21 cellular contexts compared by ENCODE assay signal in genomic region chr5:175692235-175692995, GRCh38. TPM values are rescaled to one million over a fixed set of nuclear protein-coding genes. Genes with fewer than 3 reads are reported as not detected.
DNase-seq lines count a peak whose midpoint lies in the region; ATAC-seq and TF ChIP-seq lines count a peak whose summit lies in the region.
"Had no signal": no experiment of that assay in that cellular context is flagged by ENCODE, and none has a peak within 500 bp of the region (broad histone marks: within the 10 kb centered on the region; RNA-seq: fewer than 3 reads in every experiment).

No MANE protein-coding gene starts in this region.

- intact Hi-C loops in prostate gland (cut with DNase I), result loop anchor here (5.0 kb wide), 1 partner anchor 35 kb away; the partner anchor contains the start of gene HRH2

- H3K36me3 Mint-ChIP-seq in CD4-positive, CD25-positive, alpha-beta regulatory T cell, result peaks cover 16% of the 10 kb centered on the region
- H3K36me3 Mint-ChIP-seq in mesothelial cell of epicardium, result no peaks in the 10 kb centered on the region

- WGBS in prostate gland, result 49% methylated on average over 16 of the region's 16 CpGs

- no peaks in the 10 kb centered on the region for H3K9me3 Mint-ChIP-seq in CD4-positive, CD25-positive, alpha-beta regulatory T cell
- no peaks in the 10 kb centered on the region for H3K9me3 Mint-ChIP-seq in mesothelial cell of epicardium
- H3K9me3 Mint-ChIP-seq: activated T-cell treated with anti-CD3 and anti-CD28 coated beads, Interleukin-2, amount 50 U/mL, for 4 hours had no signal

- H3K27me3 Mint-ChIP-seq in CD4-positive, CD25-positive, alpha-beta regulatory T cell, result no peaks in the 10 kb centered on the region
- peaks cover 8% of the 10 kb centered on the region for H3K27me3 Mint-ChIP-seq in mesothelial cell of epicardium (ENCODE audit: low read depth)

- ATAC-seq in CD4-positive, CD25-positive, alpha-beta regulatory T cell (ENCODE audit: low read depth in 2 of 2), result no peak
- ATAC-seq: activated T-cell treated with anti-CD3 and anti-CD28 coated beads, Interleukin-2, amount 50 U/mL, for 4 hours; HCT116; right cardiac atrium had no signal

- TF ChIP-seq CTCF in coronary artery (IDR thresholded peaks at IDR 0.05), result no peak
- no peak for TF ChIP-seq CTCF in prostate gland (IDR thresholded peaks at IDR 0.05)
- TF ChIP-seq CTCF in mesothelial cell of epicardium (IDR thresholded peaks at IDR 0.05; ENCODE audit: unreplicated experiment), result no peak

- no peak overlapping the region for H3K27ac ChIP-seq in CD4-positive, CD25-positive, alpha-beta regulatory T cell (ENCODE audit: insufficient read depth, low read length, poor library complexity, severe bottlenecking)
- H3K27ac ChIP-seq in coronary artery (peak overlapping the region; percentile 46 to 81), prostate gland (peak overlapping the region; percentile 18 to 27)
- H3K27ac ChIP-seq: epithelial cell of prostate had no signal

- peak overlapping the region; percentile 48 to 82 (median 56) for H3K27ac Mint-ChIP-seq in CD4-positive, CD25-positive, alpha-beta regulatory T cell
- no peak overlapping the region for H3K27ac Mint-ChIP-seq in mesothelial cell of epicardium

- peaks cover 4% of the 10 kb centered on the region for H3K36me3 ChIP-seq in CD4-positive, CD25-positive, alpha-beta regulatory T cell (ENCODE audit: control insufficient read depth, insufficient read depth, low read length)
- H3K36me3 ChIP-seq in MG63, result no peaks in the 10 kb centered on the region
- no peaks in the 10 kb centered on the region for H3K36me3 ChIP-seq in prostate gland
- H3K36me3 ChIP-seq: breast epithelium had no signal

- peaks cover 14% of the 10 kb centered on the region for H3K4me1 ChIP-seq in CD4-positive, CD25-positive, alpha-beta regulatory T cell (ENCODE audit: control insufficient read depth, insufficient read depth, low read length, poor library complexity, severe bottlenecking)
- H3K4me1 ChIP-seq in prostate gland (replicated peaks), result no peaks in the 10 kb centered on the region
- H3K4me1 ChIP-seq: breast epithelium had no signal

- H3K4me1 Mint-ChIP-seq in CD4-positive, CD25-positive, alpha-beta regulatory T cell, result peaks cover 4 to 44% (median 18%) of the 10 kb centered on the region in 4 donors
- peaks cover 16% of the 10 kb centered on the region for H3K4me1 Mint-ChIP-seq in mesothelial cell of epicardium

- no peak for TF ChIP-seq POLR2A in prostate gland (IDR thresholded peaks at IDR 0.05)

- no peaks in the 10 kb centered on the region for H3K9me3 ChIP-seq in CD4-positive, CD25-positive, alpha-beta regulatory T cell (ENCODE audit: control insufficient read depth in 2 of 2, low read length in 2 of 2)
- no peaks in the 10 kb centered on the region for H3K9me3 ChIP-seq in MG63
- H3K9me3 ChIP-seq in prostate gland, result no peaks in the 10 kb centered on the region
- H3K9me3 ChIP-seq: breast epithelium, Caco-2 had no signal

- H3K27me3 ChIP-seq in CD4-positive, CD25-positive, alpha-beta regulatory T cell (ENCODE audit: control insufficient read depth, insufficient read depth, low read length), result no peaks in the 10 kb centered on the region
- H3K27me3 ChIP-seq in MG63 (no peaks in the 10 kb centered on the region), prostate gland (replicated peaks; ENCODE audit: insufficient read depth) (peaks cover 3% of the 10 kb centered on the region)

- DNase-seq in CD4-positive, CD25-positive, alpha-beta regulatory T cell, result no peak
- DNase-seq in MG63 (peak; percentile 31), coronary artery (ENCODE audit: low spot score) (no peak), prostate gland (ENCODE audit: low spot score) (no peak), mesothelial cell of epicardium (ENCODE audit: low spot score in 2 of 2, unreplicated experiment in 2 of 2) (no peak)
- DNase-seq in activated T-cell treated with anti-CD3 and anti-CD28 coated beads, Interleukin-2, amount 50 U/mL, for 1 hour, result no peak
- DNase-seq in stimulated activated CD4-positive, alpha-beta T cell treated with anti-CD3 and anti-CD28 coated beads, Interleukin-4, amount 100 ng/mL, for 1 hour, result no peak
- DNase-seq: activated T-cell treated with anti-CD3 and anti-CD28 coated beads, Interleukin-2, amount 50 U/mL, for 4 hours; Caco-2; foreskin fibroblast; hippocampal formation; NCI-H1417 treated with DMSO at 0.1 percent for 48 hours; NCI-H2107; NCI-H510A; occipital lobe; stimulated activated CD4-positive, alpha-beta T cell treated with anti-CD3 and anti-CD28 coated beads, Interleukin-15, amount 100 ng/mL, for 24 hours had no signal

- H3K4me3 ChIP-seq in CD4-positive, CD25-positive, alpha-beta regulatory T cell (ENCODE audit: low read depth, low read length), result no peak overlapping the region
- H3K4me3 ChIP-seq in MG63 (no peak overlapping the region), coronary artery (no peak overlapping the region), prostate gland (no peak overlapping the region)
- H3K4me3 ChIP-seq: breast epithelium, lung had no signal

- no peak overlapping the region for H3K4me3 Mint-ChIP-seq in CD4-positive, CD25-positive, alpha-beta regulatory T cell
- no peak overlapping the region for H3K4me3 Mint-ChIP-seq in mesothelial cell of epicardium
- H3K4me3 Mint-ChIP-seq: activated T-cell treated with anti-CD3 and anti-CD28 coated beads, Interleukin-2, amount 50 U/mL, for 4 hours had no signal

RNA-seq across cellular contexts. Expression of gene HRH2, which starts 34.5 kb away (rescaled TPM):
- total RNA-seq in CD4-positive, CD25-positive, alpha-beta regulatory T cell, result 7.0 TPM
- polyA plus RNA-seq in CD4-positive, CD25-positive, alpha-beta regulatory T cell, result 1 to 10 TPM; 1.6 to 3.6 (median 1.9) TPM
- total RNA-seq in MG63 (2014; rRNA removed; shearing (Covaris generic); ENCODE audit: low replicate concordance), result not detected in 2 replicates
- total RNA-seq in prostate gland (1 to 10 TPM in 1 of 2 donors, under 1 TPM in 1; 0.55 to 5.3 TPM), mesothelial cell of epicardium (2.1 to 2.8 TPM (median 2.6 TPM) in 3 replicates)
- total RNA-seq: Caco-2 had no signal
